Comparison of ENCODE assay signal across 12 cellular contexts in the genomic region with DNA sequence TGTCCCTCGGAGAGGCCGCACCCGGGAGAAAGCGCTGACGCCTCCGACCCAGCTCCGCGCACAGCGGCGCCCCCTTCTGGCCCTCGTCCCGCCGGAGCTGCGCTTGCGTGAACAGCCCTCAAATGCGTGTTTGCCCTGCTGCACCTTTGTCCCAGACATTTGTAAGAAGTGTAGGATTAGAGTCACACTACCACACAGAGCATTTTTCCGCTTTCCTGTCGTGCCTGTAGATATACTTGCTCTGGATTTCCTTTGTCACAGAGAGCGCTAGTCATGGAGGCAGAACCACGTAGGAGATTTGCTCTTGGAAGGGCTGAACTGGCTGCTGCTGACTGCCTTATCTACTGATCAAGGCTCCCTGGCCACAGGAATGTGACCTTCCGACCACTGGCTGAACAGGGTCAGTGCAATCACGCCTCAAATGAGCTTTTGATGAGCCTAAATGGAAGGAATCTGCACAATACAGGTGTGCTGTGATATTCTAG.
DNase-seq lines count a peak whose midpoint lies in the region; ATAC-seq and TF ChIP-seq lines count a peak whose summit lies in the region.
"Had no signal": no experiment of that assay in that cellular context is flagged by ENCODE, and none has a peak within 500 bp of the region (broad histone marks: within the 10 kb centered on the region; RNA-seq: fewer than 3 reads in every experiment).

No MANE protein-coding gene starts in this region.

- H3K4me3 ChIP-seq in A673 (ENCODE audit: low read depth, low read length, poor library complexity, severe bottlenecking): no peak overlapping the region
- peak overlapping the region; percentile 31 for H3K4me3 ChIP-seq in GM23338
- H3K4me3 ChIP-seq in SK-N-SH (ENCODE audit: low read depth in 2 of 2, low read length in 1 of 2): peak overlapping the region in 1 of 2 experiments; percentile 41; a peak in 1 of 4 replicates
- H3K4me3 ChIP-seq: Peyer's patch, transverse colon had no signal

- ATAC-seq in GM23338 (peak; percentile 99), GM18520 (IDR thresholded peaks at IDR 0.05; ENCODE audit: unreplicated experiment) (no peak), HG03135 (IDR thresholded peaks at IDR 0.05; ENCODE audit: unreplicated experiment) (no peak)
- ATAC-seq: CD8-positive, alpha-beta T cell had no signal

- H3K27ac ChIP-seq in A673 (ENCODE audit: low read depth, low read length, poor library complexity, severe bottlenecking) (no peak overlapping the region), GM23338 (ENCODE audit: low read depth) (no peak overlapping the region), SK-N-SH (ENCODE audit: low read depth in 2 of 2, low read length in 1 of 2) (no peak overlapping the region)
- H3K27ac ChIP-seq: Peyer's patch, transverse colon had no signal

- CTCF ChIA-PET in A673 (lab: Charles Lee) (interaction anchor here (0.5 to 0.8 kb wide), 2 partner anchors 63 to 65 kb away, joined by 3 read pairs; no protein-coding TSS in a partner anchor), SK-N-SH (lab: Yijun Ruan, JAX) (interaction anchor here (0.8 to 2.1 kb wide), 8 partner anchors 9 to 50 kb away, joined by 3 to 8 read pairs (median 4); no protein-coding TSS in a partner anchor)

- no peak for TF ChIP-seq RAD21 in SK-N-SH (IDR thresholded peaks at IDR 0.05; ENCODE audit: low read length)

- peaks cover 11% of the 10 kb centered on the region for H3K27me3 ChIP-seq in A673 (replicated peaks; ENCODE audit: insufficient read depth, low read depth, low read length, poor library complexity)
- H3K27me3 ChIP-seq in GM23338 (ENCODE audit: insufficient read depth): peaks cover 12% of the 10 kb centered on the region
- H3K27me3 ChIP-seq in SK-N-SH (ENCODE audit: insufficient read depth): no peaks in the 10 kb centered on the region
- H3K27me3 ChIP-seq: Peyer's patch, transverse colon had no signal

- 2% methylated on average over 15 of the region's 22 CpGs for WGBS in SK-N-SH (ENCODE audit: low lambda C conversion rate)

- no peaks in the 10 kb centered on the region for H3K9me3 Mint-ChIP-seq in GM23338
- H3K9me3 Mint-ChIP-seq: CD8-positive, alpha-beta T cell had no signal

- H2AFZ ChIP-seq in GM23338 (peak overlapping the region; percentile 85), SK-N-SH (ENCODE audit: low read depth) (no peak overlapping the region; the same call in 1 of the 2 replicates)

- H3K9me2 ChIP-seq in GM23338 (ENCODE audit: insufficient read depth) (0 out of 2 replicates have a peak, but pooled peaks cover 5% of the 10 kb centered on the region), SK-N-SH (no peaks in the 10 kb centered on the region)

- no peaks in the 10 kb centered on the region for H3K36me3 Mint-ChIP-seq in GM23338 (ENCODE audit: low read depth)
- H3K36me3 Mint-ChIP-seq: CD8-positive, alpha-beta T cell; IgD-negative memory B cell had no signal

- TF ChIP-seq EP300 in SK-N-SH (IDR thresholded peaks at IDR 0.05; ENCODE audit: borderline replicate concordance in 1 of 2, low read depth in 1 of 2, low read length in 1 of 2): no peak

- peaks cover 8% of the 10 kb centered on the region for H3K27me3 Mint-ChIP-seq in GM23338 (ENCODE audit: insufficient read depth, low read depth, poor library complexity)

- H3K4me1 ChIP-seq in A673 (ENCODE audit: insufficient read depth, low read length, poor library complexity, severe bottlenecking) (no peaks in the 10 kb centered on the region), GM23338 (ENCODE audit: insufficient read depth) (no peaks in the 10 kb centered on the region), SK-N-SH (ENCODE audit: control insufficient read depth in 1 of 2, insufficient read depth in 2 of 2, low read depth in 1 of 2, low read length in 1 of 2) (no peaks in the 10 kb centered on the region)
- H3K4me1 ChIP-seq: Peyer's patch, transverse colon had no signal

- H3F3A ChIP-seq in GM23338 (replicated peaks; ENCODE audit: low read depth): no peaks in the 10 kb centered on the region
- no peaks in the 10 kb centered on the region for H3F3A ChIP-seq in SK-N-SH (replicated peaks; ENCODE audit: insufficient read depth)

- peaks cover 5% of the 10 kb centered on the region; the same call in 2 of the 3 replicates for H3K4me1 Mint-ChIP-seq in GM23338
- H3K4me1 Mint-ChIP-seq: IgD-negative memory B cell had no signal

- H3K4me2 ChIP-seq in GM23338 (peak overlapping the region; percentile 70; the same call in 1 of the 2 replicates), SK-N-SH (0 out of 2 replicates have a peak overlapping the region, but pooled peaks have one; percentile 25)

- no peaks in the 10 kb centered on the region for H3K79me2 ChIP-seq in GM23338 (replicated peaks; ENCODE audit: insufficient read depth)
- H3K79me2 ChIP-seq in SK-N-SH (ENCODE audit: insufficient read depth): no peaks in the 10 kb centered on the region

- peak; percentile 90 for TF ChIP-seq CTCF in A673 (conservative IDR thresholded peaks at IDR 0.05; ENCODE audit: low read depth, low read length)
- peak; percentile 85 to 94 for TF ChIP-seq CTCF in GM23338 (conservative IDR thresholded peaks at IDR 0.05; ENCODE audit: low read depth in 2 of 2)
- peak; percentile 55 for TF ChIP-seq CTCF in SK-N-SH (IDR thresholded peaks at IDR 0.05)

- peak; percentile 48 for DNase-seq in A673 (ENCODE audit: low spot score)
- DNase-seq in GM23338 (ENCODE audit: low spot score): peak; percentile 87
- DNase-seq in SK-N-SH: peak; percentile 21
- DNase-seq in iPS-NIHi7 (ENCODE audit: extremely low spot score): peak; percentile 86
- DNase-seq in NCI-H69 (lab: John Stamatoyannopoulos, UW): no peak
- DNase-seq in foreskin melanocyte: no peak
- DNase-seq: CD8-positive, alpha-beta T cell; Peyer's patch; transverse colon had no signal

- no peak overlapping the region for H3K9ac ChIP-seq in SK-N-SH

- BruUV-seq in A673 (replicated peaks; lab: Mats Ljungman, UMichigan): no TSS peak

- H3K9me3 ChIP-seq in A673 (ENCODE audit: low read depth, low read length, poor library complexity, severe bottlenecking) (no peaks in the 10 kb centered on the region), SK-N-SH (no peaks in the 10 kb centered on the region)
- H3K9me3 ChIP-seq: Peyer's patch, transverse colon had no signal

- H3K27ac Mint-ChIP-seq in GM23338: no peak overlapping the region
- H3K27ac Mint-ChIP-seq: CD8-positive, alpha-beta T cell; IgD-negative memory B cell had no signal

- H3K36me3 ChIP-seq in A673 (ENCODE audit: insufficient read depth, low read length, poor library complexity, severe bottlenecking) (no peaks in the 10 kb centered on the region), GM23338 (ENCODE audit: insufficient read depth) (no peaks in the 10 kb centered on the region), SK-N-SH (replicated peaks in 1 of 2; ENCODE audit: control insufficient read depth in 1 of 2, insufficient read depth in 2 of 2, low read length in 1 of 2) (no peaks in the 10 kb centered on the region)
- H3K36me3 ChIP-seq: Peyer's patch, transverse colon had no signal

- H4K20me1 ChIP-seq in GM23338 (replicated peaks; ENCODE audit: insufficient read depth): no peaks in the 10 kb centered on the region
- H4K20me1 ChIP-seq in SK-N-SH (ENCODE audit: insufficient read depth): no peaks in the 10 kb centered on the region

- intact Hi-C loops in A673 (cut with micrococcal nuclease; ENCODE audit: unreplicated experiment): loop anchor here (10.0 kb wide), 1 partner anchor 53 kb away; no protein-coding TSS in a partner anchor

- peak overlapping the region; percentile 49 for H3K4me3 Mint-ChIP-seq in GM23338
- H3K4me3 Mint-ChIP-seq: CD8-positive, alpha-beta T cell; IgD-negative memory B cell had no signal

- POLR2A ChIA-PET in A673 (lab: Charles Lee; ENCODE audit: low non-redundant PET) (no interaction called here), SK-N-SH (lab: Yijun Ruan, JAX) (no interaction called here)

TF ChIP-seq in GM23338, 12 proteins besides CTCF, POLR2A, EP300 and RAD21:
- TF ChIP-seq STAT1 (IDR thresholded peaks at IDR 0.05; ENCODE audit: unreplicated experiment) (no peak), CREB1 (CRISPR knock-in tag; IDR thresholded peaks at IDR 0.05; ENCODE audit: low read depth) (peak; percentile 36; the same call in 1 of the 2 replicates)

TF ChIP-seq in SK-N-SH, 30 proteins besides CTCF, POLR2A, EP300 and RAD21:
- TF ChIP-seq, protein P1, sequence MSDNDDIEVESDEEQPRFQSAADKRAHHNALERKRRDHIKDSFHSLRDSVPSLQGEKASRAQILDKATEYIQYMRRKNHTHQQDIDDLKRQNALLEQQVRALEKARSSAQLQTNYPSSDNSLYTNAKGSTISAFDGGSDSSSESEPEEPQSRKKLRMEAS (IDR thresholded peaks at IDR 0.05; ENCODE audit: low read depth): no peak
- TF ChIP-seq RXRA (IDR thresholded peaks at IDR 0.05; ENCODE audit: borderline replicate concordance, low read depth): no peak
- no peak for TF ChIP-seq MXI1 (IDR thresholded peaks at IDR 0.05; ENCODE audit: low read depth, low read length)
- TF ChIP-seq, protein P2, sequence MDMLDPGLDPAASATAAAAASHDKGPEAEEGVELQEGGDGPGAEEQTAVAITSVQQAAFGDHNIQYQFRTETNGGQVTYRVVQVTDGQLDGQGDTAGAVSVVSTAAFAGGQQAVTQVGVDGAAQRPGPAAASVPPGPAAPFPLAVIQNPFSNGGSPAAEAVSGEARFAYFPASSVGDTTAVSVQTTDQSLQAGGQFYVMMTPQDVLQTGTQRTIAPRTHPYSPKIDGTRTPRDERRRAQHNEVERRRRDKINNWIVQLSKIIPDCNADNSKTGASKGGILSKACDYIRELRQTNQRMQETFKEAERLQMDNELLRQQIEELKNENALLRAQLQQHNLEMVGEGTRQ (IDR thresholded peaks at IDR 0.05; ENCODE audit: borderline replicate concordance, low read depth, low read length): no peak
- TF ChIP-seq SMC3 (IDR thresholded peaks at IDR 0.05; ENCODE audit: low read depth, low read length): 0 out of 2 replicates have a peak, but pooled peaks have one; percentile 20

Comparison
In these comparisons a context has a peak if more than half of its experiments do, and no peak if none do; other contexts are left out.
1. DNase-seq: peak in A673 (single experiment), GM23338 (single experiment), SK-N-SH (single experiment) and iPS-NIHi7 (single experiment); none in NCI-H69 (single experiment) and foreskin melanocyte (single experiment).
2. Peak in every context shown above with its lines, with median percentiles within 50 percentile points of each other: CTCF ChIP-seq.